Comparison of ENCODE assay signal across 8 cellular contexts in genomic region chr15:56366211-56366610, GRCh38. TPM values are rescaled to one million over a fixed set of nuclear protein-coding genes. Genes with fewer than 3 reads are reported as not detected.
DNase-seq lines count a peak whose midpoint lies in the region; ATAC-seq and TF ChIP-seq lines count a peak whose summit lies in the region.

No MANE protein-coding gene starts in this region.

- no peaks in the 10 kb centered on the region for H3K79me1 ChIP-seq in neuronal stem cell (ENCODE audit: low read depth, low read length)

- H3K9me3 ChIP-seq in Loucy (ENCODE audit: insufficient read depth, low read depth, low read length) (no peaks in the 10 kb centered on the region), neuronal stem cell (replicated peaks in 1 of 2; ENCODE audit: control insufficient read depth in 2 of 2, insufficient read depth in 1 of 2, low read depth in 1 of 2, low read length in 2 of 2) (peaks cover 0 to 4% of the 10 kb centered on the region in 2 donors)

- no peak overlapping the region for H3K4ac ChIP-seq in neuronal stem cell (ENCODE audit: low read length)

- no peak for ATAC-seq in GM21367 (IDR thresholded peaks at IDR 0.05; ENCODE audit: unreplicated experiment)
- ATAC-seq in HG03135 (IDR thresholded peaks at IDR 0.05; ENCODE audit: unreplicated experiment): no peak

- H3K4me2 ChIP-seq in Loucy (ENCODE audit: low read depth, low read length, poor library complexity, severe bottlenecking) (peak overlapping the region; percentile 87), neuronal stem cell (ENCODE audit: insufficient read depth, low read length, poor library complexity, severe bottlenecking) (peak overlapping the region; percentile 21)

- H3K18ac ChIP-seq in neuronal stem cell (ENCODE audit: low read length): no peak overlapping the region

- DNase-seq in Caki2 (ENCODE audit: low read depth) (peak; percentile 56), dorsolateral prefrontal cortex (no peak), neuronal stem cell (ENCODE audit: low spot score) (no peak), NCI-H1092 treated with DMSO at 0.1 percent for 48 hours (lab: John Stamatoyannopoulos, UW) (no peak), cerebellum (ENCODE audit: low spot score) (no peak)

- no peak overlapping the region for H2BK120ac ChIP-seq in neuronal stem cell (ENCODE audit: low read depth, low read length)

- peaks cover 18% of the 10 kb centered on the region for H3K4me1 ChIP-seq in Loucy (ENCODE audit: insufficient read depth, low read length, poor library complexity, severe bottlenecking)
- peaks cover 0 to 2% of the 10 kb centered on the region in 2 donors for H3K4me1 ChIP-seq in neuronal stem cell (ENCODE audit: control insufficient read depth in 2 of 2, insufficient read depth in 1 of 2, low read depth in 1 of 2, low read length in 2 of 2)

- H3K14ac ChIP-seq in neuronal stem cell (ENCODE audit: low read length): no peak overlapping the region

- no peak overlapping the region for H4K91ac ChIP-seq in neuronal stem cell (ENCODE audit: low read depth, low read length, poor library complexity)

- H3K9ac ChIP-seq in Loucy (ENCODE audit: low read depth, low read length, poor library complexity, severe bottlenecking): peak overlapping the region; percentile 64
- H3K9ac ChIP-seq in neuronal stem cell (ENCODE audit: low read depth, low read length, poor library complexity): no peak overlapping the region

- no peak overlapping the region for H2BK12ac ChIP-seq in neuronal stem cell (ENCODE audit: low read length)

- no peak overlapping the region for H3K23ac ChIP-seq in neuronal stem cell (ENCODE audit: low read depth, low read length, poor library complexity)

- H4K8ac ChIP-seq in neuronal stem cell (ENCODE audit: low read depth, low read length): no peak overlapping the region

- TF ChIP-seq CTCF in Loucy (conservative IDR thresholded peaks at IDR 0.05; ENCODE audit: low read length) (no peak), dorsolateral prefrontal cortex (IDR thresholded peaks at IDR 0.05 in 54 of 56, conservative IDR thresholded peaks at IDR 0.05 in 2 of 56; ENCODE audit: low read depth in 1 of 56, partially characterized antibody in 56 of 56) (no peak)

- H2AK5ac ChIP-seq in neuronal stem cell (ENCODE audit: low read depth, low read length): no peak overlapping the region

- H2BK15ac ChIP-seq in neuronal stem cell (ENCODE audit: low read length): no peak overlapping the region

- H3K4me3 ChIP-seq in Loucy (ENCODE audit: low read length, poor library complexity, severe bottlenecking): peak overlapping the region; percentile 81
- peak overlapping the region in 56 of 59 donors; percentile 57 to 85 (median 74) for H3K4me3 ChIP-seq in dorsolateral prefrontal cortex
- peak overlapping the region in 1 of 2 donors; percentile 66 for H3K4me3 ChIP-seq in neuronal stem cell (ENCODE audit: low read length in 2 of 2)

- H2AFZ ChIP-seq in Loucy (ENCODE audit: low read length) (peak overlapping the region; percentile 96), neuronal stem cell (ENCODE audit: low read length) (peak overlapping the region; percentile 93)

- H3K36me3 ChIP-seq in Loucy (ENCODE audit: insufficient read depth, low read length) (no peaks in the 10 kb centered on the region), neuronal stem cell (replicated peaks in 1 of 2; ENCODE audit: control insufficient read depth in 2 of 2, insufficient read depth in 2 of 2, low read length in 2 of 2) (no peaks in the 10 kb centered on the region)

- H3F3A ChIP-seq in Loucy (ENCODE audit: low read depth): 0 out of 2 replicates have a peak, but pooled peaks cover 10% of the 10 kb centered on the region

- WGBS in neuronal stem cell (ENCODE audit: extremely low coverage in 2 of 2, insufficient read length in 2 of 2, insufficient replicate concordance in 1 of 2), 2 donors: no CpG with 5 or more reads among the region's 2 CpGs

- no peaks in the 10 kb centered on the region for H3K79me2 ChIP-seq in Loucy (ENCODE audit: insufficient read depth, low read length)

- intact Hi-C loops in dorsolateral prefrontal cortex (cut with DNase I): no loop called here

- H3K27ac ChIP-seq in dorsolateral prefrontal cortex (no peak overlapping the region), neuronal stem cell (replicated peaks; ENCODE audit: low read length) (no peak overlapping the region)

- H3K9me2 ChIP-seq in Loucy (replicated peaks; ENCODE audit: low read depth, low read length): no peaks in the 10 kb centered on the region

- in situ Hi-C loops in Caki2 (cut with HindIII; ENCODE audit: low pct_unique_long_range_greater_than_20kb, low sequenced_read_pairs): no loop called here

- no peaks in the 10 kb centered on the region for H4K20me1 ChIP-seq in Loucy (ENCODE audit: insufficient read depth, low read length, poor library complexity, severe bottlenecking)

- no peak overlapping the region for H2BK5ac ChIP-seq in neuronal stem cell (ENCODE audit: low read length)

- H3K27me3 ChIP-seq in Loucy (ENCODE audit: insufficient read depth, low read length, poor library complexity, severe bottlenecking) (no peaks in the 10 kb centered on the region), dorsolateral prefrontal cortex (no peaks in the 10 kb centered on the region), neuronal stem cell (ENCODE audit: control insufficient read depth in 3 of 3, insufficient read depth in 3 of 3, low read depth in 1 of 3, low read length in 3 of 3) (no peaks in the 10 kb centered on the region)

RNA-seq across cellular contexts. Expression of gene TEX9, which starts 1.0 kb away (rescaled TPM):
- total RNA-seq in Caki2 (2014; rRNA removed; shearing (Covaris generic); ENCODE audit: low replicate concordance): 14.6 and 19.5 TPM in 2 replicates
- total RNA-seq in dorsolateral prefrontal cortex (10 to 100 TPM in 18 of 120 experiments, 1 to 10 TPM in 102; 3.4 to 17.0 (median 7.2) TPM), cerebellum (54.4 TPM)
- polyA plus RNA-seq in neuronal stem cell (2013, experiment 1 of 2): 7.8 TPM
- polyA plus RNA-seq in neuronal stem cell (2013, experiment 2 of 2): 7.0 TPM
